Comparison of ENCODE assay signal across 22 cellular contexts in genomic region chr17:70270554-70270953, GRCh38.
"Had no signal": no experiment of that assay in that cellular context is flagged by ENCODE, and none has a peak within 500 bp of the region (broad histone marks: within the 10 kb centered on the region; RNA-seq: fewer than 3 reads in every experiment).

No MANE protein-coding gene starts in this region.

- H3K36me3 Mint-ChIP-seq: activated naive CD4-positive, alpha-beta T cell treated with anti-CD3 and anti-CD28 coated beads, Interleukin-2, amount 50 U/mL, for 24 hours; immature natural killer cell; memory B cell; T-cell; type B pancreatic cell had no signal

- H3K27ac Mint-ChIP-seq: activated naive CD4-positive, alpha-beta T cell treated with anti-CD3 and anti-CD28 coated beads, Interleukin-2, amount 50 U/mL, for 24 hours; immature natural killer cell; memory B cell; nephron; progenitor cell of endocrine pancreas; T-cell; T-helper 2 cell treated with Interferon-gamma antibody and Interleukin-4, amounts not matched to agents 5 μg/mL and 100 μg/mL, for 36 hours; type B pancreatic cell had no signal

- H3K27me3 ChIP-seq: body of pancreas, right atrium auricular region, vagina had no signal

- H3K4me1 Mint-ChIP-seq: activated naive CD4-positive, alpha-beta T cell treated with anti-CD3 and anti-CD28 coated beads, Interleukin-2, amount 50 U/mL, for 24 hours; immature natural killer cell; memory B cell; T-cell had no signal

- H3K9me3 ChIP-seq: body of pancreas, right atrium auricular region, thoracic aorta, vagina had no signal

- H3K27ac ChIP-seq: body of pancreas, right atrium auricular region, thoracic aorta, vagina, VCaP had no signal

- H3K4me3 ChIP-seq: body of pancreas, right atrium auricular region, thoracic aorta, vagina had no signal

- DNase-seq: activated gamma-delta T cell treated with Interleukin-2 at 50 U/mL for 16 hours; activated T-cell treated with anti-CD3 and anti-CD28 coated beads, Interleukin-2, amount 50 U/mL, for 1 hour; anterior cingulate cortex; body of pancreas; caudate nucleus; effector memory CD4-positive, alpha-beta T cell; foreskin fibroblast; immature natural killer cell; occipital lobe; stimulated activated CD4-positive, alpha-beta T cell treated with anti-CD3 and anti-CD28 coated beads, Interleukin-4, amount 100 ng/mL, for 24 hours; stimulated activated naive CD4-positive, alpha-beta T cell treated with Interleukin-2 at 50 U/mL for 16 hours; T-cell had no signal

- H3K9me3 Mint-ChIP-seq: activated naive CD4-positive, alpha-beta T cell treated with anti-CD3 and anti-CD28 coated beads, Interleukin-2, amount 50 U/mL, for 24 hours; memory B cell; nephron; type B pancreatic cell had no signal

- H3K27me3 Mint-ChIP-seq: activated naive CD4-positive, alpha-beta T cell treated with anti-CD3 and anti-CD28 coated beads, Interleukin-2, amount 50 U/mL, for 24 hours; memory B cell; T-cell; type B pancreatic cell had no signal

- H3K4me3 Mint-ChIP-seq: activated naive CD4-positive, alpha-beta T cell treated with anti-CD3 and anti-CD28 coated beads, Interleukin-2, amount 50 U/mL, for 24 hours; immature natural killer cell; memory B cell; nephron; T-cell; T-helper 2 cell treated with Interferon-gamma antibody and Interleukin-4, amounts not matched to agents 5 μg/mL and 100 μg/mL, for 36 hours; type B pancreatic cell had no signal

- H3K4me1 ChIP-seq: body of pancreas, right atrium auricular region, vagina had no signal

- H3K36me3 ChIP-seq: right atrium auricular region, thoracic aorta, vagina had no signal

- ATAC-seq: body of pancreas, T-cell had no signal
